In genomic region chr3:147313513-147313912, GRCh38 we compare ENCODE assay signal across 9 cellular contexts.
"Had no signal": no experiment of that assay in that cellular context is flagged by ENCODE, and none has a peak within 500 bp of the region (broad histone marks: within the 10 kb centered on the region; RNA-seq: fewer than 3 reads in every experiment).

No MANE protein-coding gene starts in this region.

- H3K4me3 Mint-ChIP-seq: GM23338, H9 had no signal

- H2AFZ ChIP-seq: GM23338 had no signal

- DNase-seq: H9, HCEC 1CT, IMR-90, KG1 had no signal

- ATAC-seq: GM23338, K562 had no signal

- FAIRE-seq: H1, H54, HTR-8/SVneo, K562 had no signal

- H3K4me2 ChIP-seq: GM23338 had no signal

- H3K4me3 ChIP-seq: GM23338, K562 had no signal

- H3K27ac Mint-ChIP-seq: GM23338, H9 had no signal

- H3K4me1 Mint-ChIP-seq: GM23338, H9 had no signal
